Comparison of ENCODE assay signal across 9 cellular contexts in genomic region chr18:55998071-55998522, GRCh38.
A peak's percentile ranks its signal among the peaks of the same experiment; 100 is the strongest.
DNase-seq lines count a peak whose midpoint lies in the region; ATAC-seq and TF ChIP-seq lines count a peak whose summit lies in the region.
"Had no signal": no experiment of that assay in that cellular context is flagged by ENCODE, and none has a peak within 500 bp of the region (broad histone marks: within the 10 kb centered on the region; RNA-seq: fewer than 3 reads in every experiment).

No MANE protein-coding gene starts in this region.

- H3K27me3 ChIP-seq in A673 (replicated peaks; ENCODE audit: insufficient read depth, low read depth, low read length, poor library complexity): no peaks in the 10 kb centered on the region
- no peaks in the 10 kb centered on the region for H3K27me3 ChIP-seq in dorsolateral prefrontal cortex
- H3K27me3 ChIP-seq in HAP-1 (ENCODE audit: low read depth): no peaks in the 10 kb centered on the region; the same call in 1 of the 2 replicates

- peak; percentile 4 for DNase-seq in A673 (ENCODE audit: low spot score)
- peak; percentile 46 for DNase-seq in NCI-H146 (lab: John Stamatoyannopoulos, UW)
- DNase-seq in dorsolateral prefrontal cortex: peak; percentile 8 to 86 (median 73)
- DNase-seq in middle frontal gyrus (ENCODE audit: extremely low spot score, low spot score): peak; percentile 57
- DNase-seq in HAP-1 (ENCODE audit: low spot score in 2 of 2): no peak
- DNase-seq in stimulated activated naive CD8-positive, alpha-beta T cell treated with anti-CD3 and anti-CD28 coated beads, Interleukin-15, Interleukin-2, amounts not matched to agents 100 U/mL and 50 U/mL, for 24 hours: no peak
- DNase-seq: CD8-positive, alpha-beta T cell had no signal

- in situ Hi-C loops in HAP-1 (cut with MboI; ENCODE audit: low sequenced_read_pairs): no loop called here

- H3K4me3 ChIP-seq in A673 (ENCODE audit: low read depth, low read length, poor library complexity, severe bottlenecking) (no peak overlapping the region), dorsolateral prefrontal cortex (peak overlapping the region in 56 of 59 donors; percentile 8 to 65 (median 38)), HAP-1 (no peak overlapping the region)

- no TSS peak for BruUV-seq in A673 (replicated peaks; lab: Mats Ljungman, UMichigan)

- intact Hi-C loops in A673 (cut with micrococcal nuclease; ENCODE audit: unreplicated experiment) (no loop called here), dorsolateral prefrontal cortex (cut with DNase I) (loop anchor here (2.0 to 5.0 kb wide), 2 partner anchors 45 to 121 kb away; no protein-coding TSS in a partner anchor)

- ATAC-seq in HG02970 (IDR thresholded peaks at IDR 0.05; ENCODE audit: low FRiP score, unreplicated experiment) (no peak), HG03108 (IDR thresholded peaks at IDR 0.05; ENCODE audit: unreplicated experiment) (no peak)
- ATAC-seq in stimulated activated naive CD8-positive, alpha-beta T cell treated with anti-CD3 and anti-CD28 coated beads, Interleukin-15, Interleukin-2, amounts not matched to agents 100 U/mL and 50 U/mL, for 24 hours: no peak
- ATAC-seq: CD8-positive, alpha-beta T cell had no signal

- H3K27ac ChIP-seq in A673 (ENCODE audit: low read depth, low read length, poor library complexity, severe bottlenecking) (no peak overlapping the region), dorsolateral prefrontal cortex (peak overlapping the region; percentile 25 to 97 (median 91))

- H3K36me3 ChIP-seq in A673 (ENCODE audit: insufficient read depth, low read length, poor library complexity, severe bottlenecking) (no peaks in the 10 kb centered on the region), HAP-1 (replicated peaks) (no peaks in the 10 kb centered on the region)

- TF ChIP-seq CTCF in A673 (conservative IDR thresholded peaks at IDR 0.05; ENCODE audit: low read depth, low read length) (no peak), dorsolateral prefrontal cortex (IDR thresholded peaks at IDR 0.05 in 54 of 56, conservative IDR thresholded peaks at IDR 0.05 in 2 of 56; ENCODE audit: low read depth in 1 of 56, partially characterized antibody in 56 of 56) (peak in 13 of 56 donors; percentile 10 to 35 (median 23))

- H3K4me1 ChIP-seq in A673 (ENCODE audit: insufficient read depth, low read length, poor library complexity, severe bottlenecking) (no peaks in the 10 kb centered on the region), HAP-1 (peaks cover 8% of the 10 kb centered on the region)

- CTCF ChIA-PET in A673 (lab: Charles Lee): no interaction called here

- POLR2A ChIA-PET in A673 (lab: Charles Lee; ENCODE audit: low non-redundant PET): no interaction called here

- no peaks in the 10 kb centered on the region for H3K9me3 ChIP-seq in A673 (ENCODE audit: low read depth, low read length, poor library complexity, severe bottlenecking)
- no peaks in the 10 kb centered on the region for H3K9me3 ChIP-seq in HAP-1

Comparison
In these comparisons a context has a peak if more than half of its experiments do, and no peak if none do; other contexts are left out.
1. DNase-seq: peak in A673 (single experiment), NCI-H146 (single experiment), dorsolateral prefrontal cortex (10 of 10) and middle frontal gyrus (single experiment); none in HAP-1 (0 of 2) and stimulated activated naive CD8-positive, alpha-beta T cell treated with anti-CD3 and anti-CD28 coated beads, Interleukin-15, Interleukin-2, amounts not matched to agents 100 U/mL and 50 U/mL, for 24 hours (single experiment).
2. H3K4me3 ChIP-seq: peak in dorsolateral prefrontal cortex (56 of 59); none in A673 (single experiment) and HAP-1 (single experiment).